Comparison of ENCODE assay signal across 8 cellular contexts in the genomic region with DNA sequence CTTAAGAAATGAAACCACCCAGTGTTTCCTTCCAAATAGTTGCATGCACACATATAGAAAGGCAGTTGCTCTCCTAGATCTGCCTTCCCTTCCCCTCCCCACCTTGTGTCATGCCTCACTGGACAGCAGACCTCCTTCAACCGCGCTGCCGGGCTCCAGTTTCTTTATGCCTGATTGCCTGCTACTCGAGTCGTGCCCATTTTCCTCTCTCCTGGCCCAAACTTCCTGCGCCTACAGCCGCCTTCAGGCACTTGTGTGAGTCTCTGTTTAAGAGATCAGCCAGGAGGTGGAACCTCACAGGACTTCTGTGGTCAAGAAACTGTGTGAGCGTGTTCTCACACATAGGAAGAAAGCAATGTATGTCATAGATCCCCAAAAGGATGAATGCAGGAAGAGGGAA. TPM values are rescaled to one million over a fixed set of nuclear protein-coding genes. Genes with fewer than 3 reads are reported as not detected.
DNase-seq lines count a peak whose midpoint lies in the region; ATAC-seq and TF ChIP-seq lines count a peak whose summit lies in the region.

No MANE protein-coding gene starts in this region.

- H3K36me3 ChIP-seq in PC-9 (ENCODE audit: low read depth) (no peaks in the 10 kb centered on the region), stomach (no peaks in the 10 kb centered on the region)

- no peak for TF ChIP-seq POLR2A in stomach (IDR thresholded peaks at IDR 0.05)

- H3K79me2 ChIP-seq in PC-9 (ENCODE audit: low read depth): no peaks in the 10 kb centered on the region

- H3K9me3 ChIP-seq in PC-9 (ENCODE audit: insufficient read depth, low read depth) (no peaks in the 10 kb centered on the region), stomach (no peaks in the 10 kb centered on the region)

- intact Hi-C loops in activated CD4-positive, alpha-beta T cell treated with anti-CD3 and anti-CD28 coated beads, Interleukin-2, amount 10 ng/mL, durations not matched to agents 24 days and 14 days (cut with micrococcal nuclease): no loop called here
- intact Hi-C loops in PC-9 (cut with micrococcal nuclease; ENCODE audit: unreplicated experiment) (no loop called here), stomach (cut with DNase I; ENCODE audit: low total_unique reads) (no loop called here)

- DNase-seq in activated CD4-positive, alpha-beta T cell treated with anti-CD3 and anti-CD28 coated beads, Interleukin-2, amount 10 ng/mL, durations not matched to agents 24 days and 14 days: no peak
- no peak for DNase-seq in activated CD4-positive, alpha-beta T cell treated with anti-CD3 and anti-CD28 coated beads, Interleukin-2, amount 50 U/mL, for 4 hours
- DNase-seq in PC-9 (no peak), glutamatergic neuron (no peak), stomach (no peak), COLO829 (ENCODE audit: low spot score) (no peak), KG1 (lab: John Stamatoyannopoulos, UW) (no peak)

- CTCF ChIA-PET in PC-9 (lab: Charles Lee): interaction anchor here (1.3 kb wide), 1 partner anchor 25 kb away, joined by 4 read pairs; no protein-coding TSS in a partner anchor

- POLR2A ChIA-PET in PC-9 (lab: Charles Lee; ENCODE audit: unreplicated experiment): no interaction called here

- peak overlapping the region; percentile 95 for H3K4me2 ChIP-seq in PC-9

- peaks cover 58% of the 10 kb centered on the region for H3K27me3 Mint-ChIP-seq in activated CD4-positive, alpha-beta T cell treated with anti-CD3 and anti-CD28 coated beads, Interleukin-2, amount 10 ng/mL, durations not matched to agents 24 days and 14 days
- H3K27me3 Mint-ChIP-seq in glutamatergic neuron (ENCODE audit: unreplicated experiment): peaks cover 18% of the 10 kb centered on the region

- TF ChIP-seq CTCF in PC-9 (conservative IDR thresholded peaks at IDR 0.05): no peak
- TF ChIP-seq CTCF in glutamatergic neuron (IDR thresholded peaks at IDR 0.05; ENCODE audit: partially characterized antibody, unreplicated experiment): no peak
- no peak for TF ChIP-seq CTCF in stomach (IDR thresholded peaks at IDR 0.05)

- H3K4me3 ChIP-seq in PC-9 (peak overlapping the region; percentile 73; the same call in 1 of the 2 replicates), stomach (peak overlapping the region in 3 of 4 donors; percentile 46 to 61 (median 50))

- peaks cover 3% of the 10 kb centered on the region for H3K36me3 Mint-ChIP-seq in activated CD4-positive, alpha-beta T cell treated with anti-CD3 and anti-CD28 coated beads, Interleukin-2, amount 10 ng/mL, durations not matched to agents 24 days and 14 days (ENCODE audit: low read depth)
- H3K36me3 Mint-ChIP-seq in glutamatergic neuron (ENCODE audit: unreplicated experiment): peaks cover 11% of the 10 kb centered on the region

- H3K9me3 Mint-ChIP-seq in activated CD4-positive, alpha-beta T cell treated with anti-CD3 and anti-CD28 coated beads, Interleukin-2, amount 10 ng/mL, durations not matched to agents 24 days and 14 days: peaks cover 4% of the 10 kb centered on the region
- H3K9me3 Mint-ChIP-seq in glutamatergic neuron (ENCODE audit: unreplicated experiment): peaks cover 10% of the 10 kb centered on the region

- BruUV-seq in PC-9 (replicated peaks; lab: Mats Ljungman, UMichigan): no TSS peak

- peaks cover 10% of the 10 kb centered on the region; the same call in 1 of the 2 replicates for H3K4me1 ChIP-seq in PC-9 (replicated peaks; ENCODE audit: insufficient read depth)
- peaks cover 11 to 30% (median 16%) of the 10 kb centered on the region in 4 donors for H3K4me1 ChIP-seq in stomach

- H3K4me3 Mint-ChIP-seq in activated CD4-positive, alpha-beta T cell treated with anti-CD3 and anti-CD28 coated beads, Interleukin-2, amount 10 ng/mL, durations not matched to agents 24 days and 14 days: peak overlapping the region; percentile 89
- H3K4me3 Mint-ChIP-seq in glutamatergic neuron (ENCODE audit: unreplicated experiment): peak overlapping the region; percentile 76

- H4K20me1 ChIP-seq in PC-9 (ENCODE audit: insufficient read depth): no peaks in the 10 kb centered on the region; the same call in 1 of the 2 replicates

- 53 to 64% (median 57%) methylated on average over 8 of the region's 8 CpGs for WGBS in stomach, 5 donors

- H2AFZ ChIP-seq in PC-9: no peak overlapping the region

- H3F3A ChIP-seq in PC-9 (ENCODE audit: insufficient read depth, low read depth): no peaks in the 10 kb centered on the region

- ATAC-seq in activated CD4-positive, CD25-positive, alpha-beta regulatory T cell treated with anti-CD3 and anti-CD28 coated beads, Interleukin-2, amount 50 U/mL, for 24 hours: no peak

- H3K27me3 ChIP-seq in PC-9 (ENCODE audit: insufficient read depth, low read depth): peaks cover 23% of the 10 kb centered on the region
- H3K27me3 ChIP-seq in stomach: peaks cover 0 to 32% (median 14%) of the 10 kb centered on the region in 3 donors

- H3K9me2 ChIP-seq in PC-9 (ENCODE audit: insufficient read depth): no peaks in the 10 kb centered on the region

- no peak for TF ChIP-seq EP300 in stomach (IDR thresholded peaks at IDR 0.05)

- H3K27ac ChIP-seq in PC-9 (no peak overlapping the region), stomach (peak overlapping the region in 2 of 5 donors; percentile 71 to 88)

- no peak overlapping the region for H3K27ac Mint-ChIP-seq in activated CD4-positive, alpha-beta T cell treated with anti-CD3 and anti-CD28 coated beads, Interleukin-2, amount 10 ng/mL, durations not matched to agents 24 days and 14 days
- no peak overlapping the region for H3K27ac Mint-ChIP-seq in glutamatergic neuron (ENCODE audit: unreplicated experiment)

- peaks cover 19% of the 10 kb centered on the region for H3K4me1 Mint-ChIP-seq in activated CD4-positive, alpha-beta T cell treated with anti-CD3 and anti-CD28 coated beads, Interleukin-2, amount 10 ng/mL, durations not matched to agents 24 days and 14 days
- H3K4me1 Mint-ChIP-seq in glutamatergic neuron (ENCODE audit: low read depth, unreplicated experiment): peaks cover 15% of the 10 kb centered on the region

RNA-seq across cellular contexts. Expression of gene FAM107A, which starts 8.8 kb away (rescaled TPM):
- not detected in 2 replicates for total RNA-seq in activated CD4-positive, alpha-beta T cell treated with anti-CD3 and anti-CD28 coated beads, Interleukin-2, amount 10 ng/mL, durations not matched to agents 24 days and 14 days
- total RNA-seq in PC-9 (2021) (not detected in 2 replicates), glutamatergic neuron (ENCODE audit: unreplicated experiment) (not detected), stomach (10 to 100 TPM in 4 of 5 donors, 1 to 10 TPM in 1; 4.7 to 35.2 (median 16.2) TPM)
- 10 to 100 TPM; 22.4 to 55.4 (median 35.6) TPM for polyA plus RNA-seq in stomach

RNA-seq across cellular contexts. Expression of gene ACOX2, which starts 49.0 kb away (rescaled TPM):
- total RNA-seq in activated CD4-positive, alpha-beta T cell treated with anti-CD3 and anti-CD28 coated beads, Interleukin-2, amount 10 ng/mL, durations not matched to agents 24 days and 14 days: not detected in 2 replicates
- 2.8 and 3.5 TPM in 2 replicates for total RNA-seq in PC-9 (2021)
- total RNA-seq in glutamatergic neuron (ENCODE audit: unreplicated experiment): 0.59 TPM
- total RNA-seq in stomach: 10 to 100 TPM in 2 of 5 donors, 1 to 10 TPM in 2, not detected in 1; 1.6 to 22.2 (median 10.1) TPM
- 10 to 100 TPM in 1 of 3 donors, 1 to 10 TPM in 2; 4.9 to 15.6 (median 7.5) TPM for polyA plus RNA-seq in stomach
